Comparison of ENCODE assay signal across 2 cellular contexts in the genomic region with DNA sequence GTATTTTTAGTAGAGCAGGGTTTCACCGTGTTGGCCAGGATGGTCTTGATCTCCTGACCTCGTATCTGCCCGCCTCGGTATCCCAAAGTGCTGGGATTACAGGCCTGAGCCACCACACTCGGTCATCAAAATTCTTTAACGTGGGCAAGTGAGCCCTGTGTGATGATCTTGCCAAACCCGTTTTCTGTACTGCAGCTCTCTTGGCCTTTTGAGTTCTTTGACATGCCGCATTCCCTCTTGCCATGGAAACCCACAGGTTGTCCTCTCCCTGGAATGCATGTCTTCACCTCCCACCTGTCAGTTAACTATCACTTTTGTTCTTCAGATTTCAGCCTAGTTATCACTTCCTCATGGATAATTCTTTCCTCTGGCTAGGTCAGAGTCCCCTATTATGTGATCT.
A peak's percentile ranks its signal among the peaks of the same experiment; 100 is the strongest.
TF ChIP-seq lines count a peak whose summit lies in the region.

No MANE protein-coding gene starts in this region.

TF ChIP-seq in H1, 55 proteins besides CTCF, POLR2A, EP300 and RAD21 (continues in another document):
- TF ChIP-seq TBP (IDR thresholded peaks at IDR 0.05; ENCODE audit: low read depth, low read length) (peak; percentile 17; the same call in 1 of the 2 replicates), ASH2L (IDR thresholded peaks at IDR 0.05; ENCODE audit: low read length) (peak; percentile 54), SIRT6 (IDR thresholded peaks at IDR 0.05; ENCODE audit: low read length) (no peak), CHD2 (IDR thresholded peaks at IDR 0.05; ENCODE audit: low read length) (peak; percentile 51; the same call in 1 of the 2 replicates), SIN3A (conservative IDR thresholded peaks at IDR 0.05 in 1 of 2, IDR thresholded peaks at IDR 0.05 in 1 of 2; ENCODE audit: low read depth in 1 of 2, low read length in 2 of 2) (peak; percentile 94 to 99), JUND (IDR thresholded peaks at IDR 0.05; ENCODE audit: low read length) (0 out of 2 replicates have a peak, but pooled peaks have one; percentile 12), YY1 (IDR thresholded peaks at IDR 0.05; ENCODE audit: low read depth, low read length) (peak; percentile 62; the same call in 1 of the 2 replicates), RBBP5 (IDR thresholded peaks at IDR 0.05; ENCODE audit: borderline replicate concordance, low read depth, low read length) (no peak; the same call in 1 of the 2 replicates), TEAD4 (IDR thresholded peaks at IDR 0.05; ENCODE audit: low read depth, low read length) (peak; percentile 98), HDAC2 (IDR thresholded peaks at IDR 0.05; ENCODE audit: borderline replicate concordance in 1 of 2, low read depth in 2 of 2, low read length in 2 of 2) (peak in 1 of 2 experiments; percentile 70; a peak in 1 of 4 replicates), TAF7 (optimal IDR thresholded peaks at IDR 0.05; ENCODE audit: borderline replicate concordance, low read depth, low read length) (no peak), NANOG (IDR thresholded peaks at IDR 0.05; ENCODE audit: insufficient read depth, low read depth, low read length, poor library complexity, severe bottlenecking) (peak; percentile 21), SP1 (IDR thresholded peaks at IDR 0.05; ENCODE audit: low read depth, low read length) (peak; percentile 84)
- TF ChIP-seq, protein P1, sequence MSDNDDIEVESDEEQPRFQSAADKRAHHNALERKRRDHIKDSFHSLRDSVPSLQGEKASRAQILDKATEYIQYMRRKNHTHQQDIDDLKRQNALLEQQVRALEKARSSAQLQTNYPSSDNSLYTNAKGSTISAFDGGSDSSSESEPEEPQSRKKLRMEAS (IDR thresholded peaks at IDR 0.05) = peak; percentile 53; the same call in 1 of the 2 replicates
- TF ChIP-seq, protein P2, sequence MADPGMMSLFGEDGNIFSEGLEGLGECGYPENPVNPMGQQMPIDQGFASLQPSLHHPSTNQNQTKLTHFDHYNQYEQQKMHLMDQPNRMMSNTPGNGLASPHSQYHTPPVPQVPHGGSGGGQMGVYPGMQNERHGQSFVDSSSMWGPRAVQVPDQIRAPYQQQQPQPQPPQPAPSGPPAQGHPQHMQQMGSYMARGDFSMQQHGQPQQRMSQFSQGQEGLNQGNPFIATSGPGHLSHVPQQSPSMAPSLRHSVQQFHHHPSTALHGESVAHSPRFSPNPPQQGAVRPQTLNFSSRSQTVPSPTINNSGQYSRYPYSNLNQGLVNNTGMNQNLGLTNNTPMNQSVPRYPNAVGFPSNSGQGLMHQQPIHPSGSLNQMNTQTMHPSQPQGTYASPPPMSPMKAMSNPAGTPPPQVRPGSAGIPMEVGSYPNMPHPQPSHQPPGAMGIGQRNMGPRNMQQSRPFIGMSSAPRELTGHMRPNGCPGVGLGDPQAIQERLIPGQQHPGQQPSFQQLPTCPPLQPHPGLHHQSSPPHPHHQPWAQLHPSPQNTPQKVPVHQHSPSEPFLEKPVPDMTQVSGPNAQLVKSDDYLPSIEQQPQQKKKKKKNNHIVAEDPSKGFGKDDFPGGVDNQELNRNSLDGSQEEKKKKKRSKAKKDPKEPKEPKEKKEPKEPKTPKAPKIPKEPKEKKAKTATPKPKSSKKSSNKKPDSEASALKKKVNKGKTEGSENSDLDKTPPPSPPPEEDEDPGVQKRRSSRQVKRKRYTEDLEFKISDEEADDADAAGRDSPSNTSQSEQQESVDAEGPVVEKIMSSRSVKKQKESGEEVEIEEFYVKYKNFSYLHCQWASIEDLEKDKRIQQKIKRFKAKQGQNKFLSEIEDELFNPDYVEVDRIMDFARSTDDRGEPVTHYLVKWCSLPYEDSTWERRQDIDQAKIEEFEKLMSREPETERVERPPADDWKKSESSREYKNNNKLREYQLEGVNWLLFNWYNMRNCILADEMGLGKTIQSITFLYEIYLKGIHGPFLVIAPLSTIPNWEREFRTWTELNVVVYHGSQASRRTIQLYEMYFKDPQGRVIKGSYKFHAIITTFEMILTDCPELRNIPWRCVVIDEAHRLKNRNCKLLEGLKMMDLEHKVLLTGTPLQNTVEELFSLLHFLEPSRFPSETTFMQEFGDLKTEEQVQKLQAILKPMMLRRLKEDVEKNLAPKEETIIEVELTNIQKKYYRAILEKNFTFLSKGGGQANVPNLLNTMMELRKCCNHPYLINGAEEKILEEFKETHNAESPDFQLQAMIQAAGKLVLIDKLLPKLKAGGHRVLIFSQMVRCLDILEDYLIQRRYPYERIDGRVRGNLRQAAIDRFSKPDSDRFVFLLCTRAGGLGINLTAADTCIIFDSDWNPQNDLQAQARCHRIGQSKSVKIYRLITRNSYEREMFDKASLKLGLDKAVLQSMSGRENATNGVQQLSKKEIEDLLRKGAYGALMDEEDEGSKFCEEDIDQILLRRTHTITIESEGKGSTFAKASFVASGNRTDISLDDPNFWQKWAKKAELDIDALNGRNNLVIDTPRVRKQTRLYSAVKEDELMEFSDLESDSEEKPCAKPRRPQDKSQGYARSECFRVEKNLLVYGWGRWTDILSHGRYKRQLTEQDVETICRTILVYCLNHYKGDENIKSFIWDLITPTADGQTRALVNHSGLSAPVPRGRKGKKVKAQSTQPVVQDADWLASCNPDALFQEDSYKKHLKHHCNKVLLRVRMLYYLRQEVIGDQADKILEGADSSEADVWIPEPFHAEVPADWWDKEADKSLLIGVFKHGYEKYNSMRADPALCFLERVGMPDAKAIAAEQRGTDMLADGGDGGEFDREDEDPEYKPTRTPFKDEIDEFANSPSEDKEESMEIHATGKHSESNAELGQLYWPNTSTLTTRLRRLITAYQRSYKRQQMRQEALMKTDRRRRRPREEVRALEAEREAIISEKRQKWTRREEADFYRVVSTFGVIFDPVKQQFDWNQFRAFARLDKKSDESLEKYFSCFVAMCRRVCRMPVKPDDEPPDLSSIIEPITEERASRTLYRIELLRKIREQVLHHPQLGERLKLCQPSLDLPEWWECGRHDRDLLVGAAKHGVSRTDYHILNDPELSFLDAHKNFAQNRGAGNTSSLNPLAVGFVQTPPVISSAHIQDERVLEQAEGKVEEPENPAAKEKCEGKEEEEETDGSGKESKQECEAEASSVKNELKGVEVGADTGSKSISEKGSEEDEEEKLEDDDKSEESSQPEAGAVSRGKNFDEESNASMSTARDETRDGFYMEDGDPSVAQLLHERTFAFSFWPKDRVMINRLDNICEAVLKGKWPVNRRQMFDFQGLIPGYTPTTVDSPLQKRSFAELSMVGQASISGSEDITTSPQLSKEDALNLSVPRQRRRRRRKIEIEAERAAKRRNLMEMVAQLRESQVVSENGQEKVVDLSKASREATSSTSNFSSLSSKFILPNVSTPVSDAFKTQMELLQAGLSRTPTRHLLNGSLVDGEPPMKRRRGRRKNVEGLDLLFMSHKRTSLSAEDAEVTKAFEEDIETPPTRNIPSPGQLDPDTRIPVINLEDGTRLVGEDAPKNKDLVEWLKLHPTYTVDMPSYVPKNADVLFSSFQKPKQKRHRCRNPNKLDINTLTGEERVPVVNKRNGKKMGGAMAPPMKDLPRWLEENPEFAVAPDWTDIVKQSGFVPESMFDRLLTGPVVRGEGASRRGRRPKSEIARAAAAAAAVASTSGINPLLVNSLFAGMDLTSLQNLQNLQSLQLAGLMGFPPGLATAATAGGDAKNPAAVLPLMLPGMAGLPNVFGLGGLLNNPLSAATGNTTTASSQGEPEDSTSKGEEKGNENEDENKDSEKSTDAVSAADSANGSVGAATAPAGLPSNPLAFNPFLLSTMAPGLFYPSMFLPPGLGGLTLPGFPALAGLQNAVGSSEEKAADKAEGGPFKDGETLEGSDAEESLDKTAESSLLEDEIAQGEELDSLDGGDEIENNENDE (IDR thresholded peaks at IDR 0.05; ENCODE audit: insufficient replicate concordance, low read length) = no peak

TF ChIP-seq in GM12891, 5 proteins besides CTCF, POLR2A, EP300 and RAD21:
- TF ChIP-seq TAF1 (IDR thresholded peaks at IDR 0.05; ENCODE audit: low read depth, low read length) = no peak
- TF ChIP-seq POLR2AphosphoS5 (IDR thresholded peaks at IDR 0.05; ENCODE audit: low read depth, low read length) = no peak
- no peak for TF ChIP-seq PAX5 (IDR thresholded peaks at IDR 0.05; ENCODE audit: insufficient read depth, low read length, severe bottlenecking)
- TF ChIP-seq POU2F2 (IDR thresholded peaks at IDR 0.05; ENCODE audit: low read depth, low read length) = no peak
- TF ChIP-seq SPI1 (IDR thresholded peaks at IDR 0.05; ENCODE audit: low read depth, low read length) = no peak
